In genomic region chr5:132444841-132445639, GRCh38 we compare ENCODE assay signal across 13 cellular contexts. TPM values are rescaled to one million over a fixed set of nuclear protein-coding genes. Genes with fewer than 3 reads are reported as not detected.
DNase-seq lines count a peak whose midpoint lies in the region; ATAC-seq, FAIRE-seq and TF ChIP-seq lines count a peak whose summit lies in the region.
"Had no signal": no experiment of that assay in that cellular context is flagged by ENCODE, and none has a peak within 500 bp of the region (broad histone marks: within the 10 kb centered on the region; RNA-seq: fewer than 3 reads in every experiment).

No MANE protein-coding gene starts in this region.

- WGBS in GM12878 (ENCODE audit: insufficient coverage, insufficient replicate concordance, low lambda C conversion rate, missing lambda C conversion rate) = 94% methylated on average over 5 of the region's 5 CpGs

- no peak overlapping the region for H2AFZ ChIP-seq in GM12878 (ENCODE audit: control insufficient read depth, low read depth, low read length)

- no peak for TF ChIP-seq RAD21 in GM12878 (IDR thresholded peaks at IDR 0.05; ENCODE audit: insufficient read depth, low read depth, low read length)

- H3K27ac Mint-ChIP-seq in activated naive CD4-positive, alpha-beta T cell treated with anti-CD3 and anti-CD28 coated beads, Interleukin-2, amount 50 U/mL, for 72 hours = peak overlapping the region; percentile 14 to 45
- no peak overlapping the region for H3K27ac Mint-ChIP-seq in activated naive CD4-positive, alpha-beta T cell treated with anti-CD3 and anti-CD28 coated beads for 36 hours
- peak overlapping the region in 5 of 6 donors; percentile 10 to 86 (median 64) for H3K27ac Mint-ChIP-seq in naive B cell

- H3K27me3 Mint-ChIP-seq in activated naive CD4-positive, alpha-beta T cell treated with anti-CD3 and anti-CD28 coated beads for 36 hours (ENCODE audit: low read depth) = no peaks in the 10 kb centered on the region
- H3K27me3 Mint-ChIP-seq in naive B cell = no peaks in the 10 kb centered on the region

- SMC1A ChIA-PET in GM12878 (lab: Charles Lee; ENCODE audit: uncharacterized antibody, unreplicated experiment) = no interaction called here

- H3K27ac ChIP-seq in GM12878 (ENCODE audit: control insufficient read depth, insufficient read depth) (no peak overlapping the region), tibial artery (peak overlapping the region; percentile 68 to 72)
- H3K27ac ChIP-seq: SJCRH30 had no signal

- peaks cover 2% of the 10 kb centered on the region; the same call in 1 of the 2 replicates for H4K20me1 ChIP-seq in GM12878 (ENCODE audit: control insufficient read depth, insufficient read depth)

- peaks cover 9 to 37% of the 10 kb centered on the region in 2 donors for H3K36me3 Mint-ChIP-seq in activated naive CD4-positive, alpha-beta T cell treated with anti-CD3 and anti-CD28 coated beads, Interleukin-2, amount 50 U/mL, for 72 hours
- H3K36me3 Mint-ChIP-seq in activated naive CD4-positive, alpha-beta T cell treated with anti-CD3 and anti-CD28 coated beads for 36 hours (ENCODE audit: low read depth) = peaks cover 13% of the 10 kb centered on the region
- peaks cover 14 to 17% of the 10 kb centered on the region in 2 donors for H3K36me3 Mint-ChIP-seq in naive B cell

- in situ Hi-C loops in GM12878 (cut with MboI) = no loop called here

- H3K4me3 ChIP-seq in GM12878 (no peak overlapping the region), tibial artery (no peak overlapping the region)
- H3K4me3 ChIP-seq: SJCRH30 had no signal

- TF ChIP-seq POLR2A in GM12878 (IDR thresholded peaks at IDR 0.05; ENCODE audit: low read depth, low read length) = no peak

- no peak for TF ChIP-seq EP300 in GM12878 (IDR thresholded peaks at IDR 0.05; ENCODE audit: borderline replicate concordance in 1 of 2, control insufficient read depth in 1 of 2, low read depth in 2 of 2, low read length in 2 of 2)

- H3K9me3 Mint-ChIP-seq in activated naive CD4-positive, alpha-beta T cell treated with anti-CD3 and anti-CD28 coated beads, Interleukin-2, amount 50 U/mL, for 72 hours = peaks cover 0 to 12% of the 10 kb centered on the region in 2 donors
- no peaks in the 10 kb centered on the region for H3K9me3 Mint-ChIP-seq in activated naive CD4-positive, alpha-beta T cell treated with anti-CD3 and anti-CD28 coated beads for 36 hours
- no peaks in the 10 kb centered on the region for H3K9me3 Mint-ChIP-seq in naive B cell

- no peak overlapping the region for H3K4me3 Mint-ChIP-seq in activated naive CD4-positive, alpha-beta T cell treated with anti-CD3 and anti-CD28 coated beads for 36 hours
- peak overlapping the region in 1 of 8 donors; percentile 25 for H3K4me3 Mint-ChIP-seq in naive B cell

- RAD21 ChIA-PET in GM12878 (lab: Charles Lee; ENCODE audit: unreplicated experiment) = interaction anchor here (0.6 to 1.4 kb wide), 2 partner anchors 12 to 52 kb away, joined by 3 to 4 read pairs; no protein-coding TSS in a partner anchor

- H3K4me1 Mint-ChIP-seq in activated naive CD4-positive, alpha-beta T cell treated with anti-CD3 and anti-CD28 coated beads for 36 hours (ENCODE audit: low read depth) = peaks cover 79% of the 10 kb centered on the region
- peaks cover 44 to 83% (median 66%) of the 10 kb centered on the region in 3 donors for H3K4me1 Mint-ChIP-seq in naive B cell

- POLR2A ChIA-PET in GM12878 (lab: Charles Lee) = no interaction called here

- H3K9me3 ChIP-seq in GM12878 (replicated peaks; ENCODE audit: control insufficient read depth, insufficient read depth, low read length) (no peaks in the 10 kb centered on the region), tibial artery (no peaks in the 10 kb centered on the region)
- H3K9me3 ChIP-seq: SJCRH30 had no signal

- CTCF ChIA-PET in activated naive CD4-positive, alpha-beta T cell treated with anti-CD3 and anti-CD28 coated beads for 36 hours (lab: Charles Lee) = interaction anchor here (0.6 to 1.2 kb wide), 3 partner anchors 10 to 87 kb away, joined by 3 to 4 read pairs (median 3); no protein-coding TSS in a partner anchor
- CTCF ChIA-PET in GM12878 (lab: Yijun Ruan, JAX) = interaction anchor here (0.6 kb wide), 1 partner anchor 56 kb away, joined by 3 read pairs; no protein-coding TSS in a partner anchor

- intact Hi-C loops in activated naive CD4-positive, alpha-beta T cell treated with anti-CD3 and anti-CD28 coated beads for 36 hours (cut with micrococcal nuclease) = no loop called here
- intact Hi-C loops in GM12878 (cut with micrococcal nuclease; ENCODE audit: unreplicated experiment) (no loop called here), tibial artery (cut with DNase I; ENCODE audit: low total_unique reads) (no loop called here), head of caudate nucleus (cut with DNase I) (no loop called here)

- H3K4me1 ChIP-seq in GM12878 (ENCODE audit: control insufficient read depth, insufficient read depth, low read length) (peaks cover 13% of the 10 kb centered on the region), tibial artery (peaks cover 0 to 59% (median 28%) of the 10 kb centered on the region in 4 donors)

- TF ChIP-seq CTCF in GM12878 (IDR thresholded peaks at IDR 0.05 in 2 of 3, conservative IDR thresholded peaks at IDR 0.05 in 1 of 3; ENCODE audit: control insufficient read depth in 2 of 3, extremely low read depth in 1 of 3, insufficient read depth in 1 of 3, low read depth in 3 of 3, low read length in 3 of 3) = no peak
- no peak for TF ChIP-seq CTCF in tibial artery (IDR thresholded peaks at IDR 0.05)

- no peak for ATAC-seq in activated naive CD4-positive, alpha-beta T cell treated with anti-CD3 and anti-CD28 coated beads, Interleukin-2, amount 50 U/mL, for 72 hours
- ATAC-seq in GM12878 (peak; percentile 15), naive B cell (ENCODE audit: low read depth in 2 of 2) (no peak), HG02938 (IDR thresholded peaks at IDR 0.05; ENCODE audit: unreplicated experiment) (no peak), HG02970 (IDR thresholded peaks at IDR 0.05; ENCODE audit: low FRiP score, unreplicated experiment) (no peak)
- ATAC-seq: left lobe of liver had no signal

- H3K4me2 ChIP-seq in GM12878 (ENCODE audit: control insufficient read depth, insufficient read depth) = no peak overlapping the region

- H3K36me3 ChIP-seq in GM12878 (ENCODE audit: control insufficient read depth in 2 of 2, insufficient read depth in 2 of 2, low read length in 1 of 2) = peaks cover 14 to 19% of the 10 kb centered on the region in 2 experiments
- H3K36me3 ChIP-seq in tibial artery = no peaks in the 10 kb centered on the region
- H3K36me3 ChIP-seq: SJCRH30 had no signal

- H3K9ac ChIP-seq in GM12878 (ENCODE audit: control insufficient read depth, insufficient read depth, low read length) = no peak overlapping the region

- no TSS peak for BruUV-seq in GM12878 (replicated peaks; lab: Mats Ljungman, UMichigan)

- H3K27me3 ChIP-seq in GM12878 (replicated peaks in 1 of 2; ENCODE audit: control insufficient read depth in 2 of 2, insufficient read depth in 2 of 2, low read length in 1 of 2) (no peaks in the 10 kb centered on the region), tibial artery (no peaks in the 10 kb centered on the region)
- H3K27me3 ChIP-seq: SJCRH30 had no signal

- FAIRE-seq in GM12878 (lab: Jason Lieb, UNC) = no peak

- H3K79me2 ChIP-seq in GM12878 (ENCODE audit: control insufficient read depth, insufficient read depth, low read length) = peaks cover 17% of the 10 kb centered on the region

- DNase-seq in activated naive CD4-positive, alpha-beta T cell treated with anti-CD3 and anti-CD28 coated beads, Interleukin-2, amount 50 U/mL, for 72 hours (ENCODE audit: low spot score in 2 of 2) = no peak
- no peak for DNase-seq in activated naive CD4-positive, alpha-beta T cell treated with anti-CD3 and anti-CD28 coated beads for 36 hours
- DNase-seq in GM12878 (ENCODE audit: low read depth, low spot score) = no peak
- DNase-seq in naive B cell = no peak
- no peak for DNase-seq in tibial artery
- no peak for DNase-seq in head of caudate nucleus
- DNase-seq: activated CD4-positive, CD25-positive, alpha-beta regulatory T cell; activated effector memory CD4-positive, alpha-beta T cell treated with Interleukin-2 at 50 U/mL for 16 hours; NCI-H526; SJCRH30 had no signal

RNA-seq across cellular contexts. Expression of gene IRF1, which starts 45.5 kb away (rescaled TPM):
- total RNA-seq in activated naive CD4-positive, alpha-beta T cell treated with anti-CD3 and anti-CD28 coated beads, Interleukin-2, amount 50 U/mL, for 72 hours = 100 to 1,000 TPM; 107 to 156 TPM
- 10 to 100 TPM; 84.3 to 88.4 TPM for total RNA-seq in activated naive CD4-positive, alpha-beta T cell treated with anti-CD3 and anti-CD28 coated beads for 36 hours
- total RNA-seq in GM12878 (2013; cell fraction: nucleolus; rRNA removed) = 216 and 219 TPM in 2 replicates
- 29.9 and 30.5 TPM in 2 replicates for total RNA-seq in GM12878 (2014; rRNA removed)
- total RNA-seq in GM12878 (2014; rRNA removed; fragmentation: Illumina TruSeq; extraction: Trizol) = 41.9 and 45.3 TPM in 2 replicates
- total RNA-seq in GM12878 (2021) = 68.0 and 74.1 TPM in 2 replicates
- 19.0 TPM for polyA plus RNA-seq in GM12878 (2011; ENCODE audit: low read depth)
- 37.5 and 50.7 TPM in 2 replicates for polyA plus RNA-seq in GM12878 (2011; rRNA removed)
- 60.7 and 77.3 TPM in 2 replicates for polyA plus RNA-seq in GM12878 (2011; cell fraction: cytosol; rRNA removed)
- polyA plus RNA-seq in GM12878 (2011; cell fraction: nucleus; rRNA removed) = 156 and 160 TPM in 2 replicates
- polyA plus RNA-seq in GM12878 (2012) = 32.8 and 47.6 TPM in 2 replicates
- 45.9 and 48.6 TPM in 2 replicates for polyA plus RNA-seq in GM12878 (2014; fragmentation: Illumina TruSeq; extraction: Trizol)
- 10 to 100 TPM in 1 of 2 experiments, 1 to 10 TPM in 1; 6.9 to 14.0 TPM for polyA plus RNA-seq in GM12878 (2014; fragmentation: Nextera tagmentation; extraction: Ambion mirVana)
- 55.9 and 56.1 TPM in 2 replicates for polyA plus RNA-seq in GM12878 (2014; rRNA removed)
- polyA plus RNA-seq in GM12878 (2016; fragmentation: Nextera tagmentation; extraction: Ambion mirVana) = 10 to 100 TPM; 62.1 to 65.0 TPM
- polyA minus RNA-seq in GM12878 (2011; rRNA and poly(A)+ RNA removed) = 171 and 202 TPM in 2 replicates
- polyA minus RNA-seq in GM12878 (2011; cell fraction: cytosol; rRNA and poly(A)+ RNA removed) = 47.0 and 51.0 TPM in 2 replicates
- polyA minus RNA-seq in GM12878 (2011; cell fraction: nucleus; rRNA and poly(A)+ RNA removed) = 234 and 331 TPM in 2 replicates
- 100 to 1,000 TPM; 228 to 332 (median 296) TPM for polyA plus RNA-seq in naive B cell (ENCODE audit: low read depth in 6 of 6)
